In genomic region chr21:30168086-30168485, GRCh38 we compare ENCODE assay signal across 28 cellular contexts. TPM values are rescaled to one million over a fixed set of nuclear protein-coding genes. Genes with fewer than 3 reads are reported as not detected.
"Had no signal": no experiment of that assay in that cellular context is flagged by ENCODE, and none has a peak within 500 bp of the region (broad histone marks: within the 10 kb centered on the region; RNA-seq: fewer than 3 reads in every experiment).

No MANE protein-coding gene starts in this region.

- H3K36me3 ChIP-seq: breast epithelium had no signal

- H3K4me1 ChIP-seq: breast epithelium had no signal

- H3K27me3 ChIP-seq: breast epithelium had no signal

- DNase-seq: activated CD4-positive, alpha-beta T cell treated with anti-CD3 and anti-CD28 coated beads for 48 hours; activated CD4-positive, alpha-beta T cell treated with anti-CD3 and anti-CD28 coated beads, Interleukin-2, amount 50 U/mL, for 4 hours; activated CD8-positive, alpha-beta memory T cell treated with anti-CD3 and anti-CD28 coated beads, Interleukin-2, amount 50 U/mL, for 48 hours; activated CD8-positive, alpha-beta T cell treated with anti-CD3 and anti-CD28 coated beads, Interleukin-2, amount 10 ng/mL, durations not matched to agents 7 days and 5 days; activated effector memory CD4-positive, alpha-beta T cell treated with Interleukin-2 at 50 U/mL for 16 hours; activated naive CD4-positive, alpha-beta T cell; activated T-cell treated with anti-CD3 and anti-CD28 coated beads, Interleukin-2, amount 50 U/mL, for 24 hours; aorta; central memory CD4-positive, alpha-beta T cell; KG1; MV-4-11; NCI-H1105; NCI-H1436; NCI-H1694 treated with DMSO at 0.1 percent for 48 hours; NCI-H2029 treated with DMSO at 0.1 percent for 48 hours; NCI-H510A treated with DMSO at 0.1 percent for 48 hours; NCI-H69; NK-92 treated with Interleukin-12 subunit alpha and Interleukin-12 subunit beta, amount 100 ng/mL, for 24 hours; SIG-M5; T-cell; T-helper 2 cell; T1000 had no signal

- H3K4me3 ChIP-seq: breast epithelium, SK-N-MC had no signal

- ATAC-seq: activated CD4-positive, CD25-positive, alpha-beta regulatory T cell treated with anti-CD3 and anti-CD28 coated beads, Interleukin-2, amount 50 U/mL, for 24 hours; activated CD8-positive, alpha-beta T cell treated with anti-CD3 and anti-CD28 coated beads, Interleukin-2, amount 10 ng/mL, durations not matched to agents 7 days and 5 days; T-cell had no signal

- H3K9me3 ChIP-seq: breast epithelium had no signal

- H3K27ac ChIP-seq: breast epithelium, SK-N-MC had no signal

RNA-seq across cellular contexts. Expression of gene CLDN17, which starts 1.5 kb away (rescaled TPM):
- total RNA-seq: activated CD8-positive, alpha-beta T cell treated with anti-CD3 and anti-CD28 coated beads, Interleukin-2, amount 10 ng/mL, durations not matched to agents 7 days and 5 days; activated T-helper 1 cell treated with anti-CD3 and anti-CD28 coated beads, Interleukin-12 subunit alpha, Interleukin-12 subunit beta, Interleukin-2, Interleukin-4 antibody, amounts not matched to agents 30 ng/mL and 10 ng/mL and 1 ng/mL, durations not matched to agents 14 hours and 24 hours and 36 hours; aorta; breast epithelium; LHCN-M2; M059J; T-cell had no signal

RNA-seq across cellular contexts. Expression of gene CLDN8, which starts 47.8 kb away (rescaled TPM):
- total RNA-seq: activated CD8-positive, alpha-beta T cell treated with anti-CD3 and anti-CD28 coated beads, Interleukin-2, amount 10 ng/mL, durations not matched to agents 7 days and 5 days; activated T-helper 1 cell treated with anti-CD3 and anti-CD28 coated beads, Interleukin-12 subunit alpha, Interleukin-12 subunit beta, Interleukin-2, Interleukin-4 antibody, amounts not matched to agents 30 ng/mL and 10 ng/mL and 1 ng/mL, durations not matched to agents 14 hours and 24 hours and 36 hours; aorta; LHCN-M2; M059J; T-cell had no signal
